ENCODE assay signal across 8 cellular contexts in genomic region chr2:48601349-48601748, GRCh38. TPM values are rescaled to one million over a fixed set of nuclear protein-coding genes. Genes with fewer than 3 reads are reported as not detected.
DNase-seq lines count a peak whose midpoint lies in the region; ATAC-seq and TF ChIP-seq lines count a peak whose summit lies in the region.

No MANE protein-coding gene starts in this region.

- peak overlapping the region; percentile 53 for H4K5ac ChIP-seq in IMR-90 (ENCODE audit: low read depth, low read length)

- H3K4me2 ChIP-seq in IMR-90 (ENCODE audit: low read depth, low read length) = no peak overlapping the region

- peak; percentile 69 for ATAC-seq in IMR-90 (ENCODE audit: low read depth)
- ATAC-seq in WTC11 = peak; percentile 94
- peak; percentile 92 for ATAC-seq in left lung
- ATAC-seq in HG03097 (IDR thresholded peaks at IDR 0.05; ENCODE audit: low FRiP score, unreplicated experiment) = no peak

- peak overlapping the region; percentile 79 for H2BK20ac ChIP-seq in IMR-90 (ENCODE audit: low read depth, low read length)

- no peaks in the 10 kb centered on the region for H3K9me3 ChIP-seq in IMR-90 (ENCODE audit: control insufficient read depth, insufficient read depth, low read length)
- no peaks in the 10 kb centered on the region for H3K9me3 ChIP-seq in left lung
- H3K9me3 ChIP-seq in stomach = no peaks in the 10 kb centered on the region

- H2AK9ac ChIP-seq in IMR-90 (replicated peaks; ENCODE audit: low read depth, low read length, poor library complexity) = no peak overlapping the region

- H4K91ac ChIP-seq in IMR-90 (ENCODE audit: insufficient read depth, low read depth, low read length) = peak overlapping the region; percentile 66; the same call in 1 of the 2 replicates

- H3K27me3 ChIP-seq in IMR-90 (ENCODE audit: control insufficient read depth, insufficient read depth, low read length) (no peaks in the 10 kb centered on the region), left lung (no peaks in the 10 kb centered on the region), stomach (no peaks in the 10 kb centered on the region)

- POLR2A ChIA-PET in activated CD4-positive, alpha-beta memory T cell treated with anti-CD3 and anti-CD28 coated beads for 36 hours (lab: Charles Lee) = no interaction called here
- POLR2A ChIA-PET in activated CD4-positive, alpha-beta memory T cell treated with anti-CD3 and anti-CD28 coated beads, Interleukin-2, amount 10 ng/mL, durations not matched to agents 7 days and 5 days (lab: Charles Lee) = no interaction called here
- POLR2A ChIA-PET in IMR-90 (lab: Charles Lee; ENCODE audit: unreplicated experiment) = no interaction called here
- POLR2A ChIA-PET in WTC11 (lab: Charles Lee) = no interaction called here

- H2BK120ac ChIP-seq in IMR-90 (ENCODE audit: low read depth, low read length) = peak overlapping the region; percentile 74

- H3K4me1 ChIP-seq in IMR-90 (ENCODE audit: control insufficient read depth, insufficient read depth, low read length) (peaks cover 7% of the 10 kb centered on the region), left lung (no peaks in the 10 kb centered on the region), stomach (peaks cover 0 to 10% (median 2%) of the 10 kb centered on the region in 4 donors)

- H3K36me3 Mint-ChIP-seq in activated CD4-positive, alpha-beta memory T cell treated with anti-CD3 and anti-CD28 coated beads for 36 hours = no peaks in the 10 kb centered on the region
- no peaks in the 10 kb centered on the region for H3K36me3 Mint-ChIP-seq in activated CD4-positive, alpha-beta memory T cell treated with anti-CD3 and anti-CD28 coated beads, Interleukin-2, amount 10 ng/mL, durations not matched to agents 7 days and 5 days (ENCODE audit: low read depth)
- H3K36me3 Mint-ChIP-seq in WTC11 = no peaks in the 10 kb centered on the region

- TF ChIP-seq CTCF in IMR-90 (conservative IDR thresholded peaks at IDR 0.05; ENCODE audit: low read depth, low read length) (peak; percentile 60), WTC11 (IDR thresholded peaks at IDR 0.05) (peak; percentile 48; the same call in 1 of the 2 replicates), left lung (IDR thresholded peaks at IDR 0.05) (no peak), stomach (IDR thresholded peaks at IDR 0.05) (no peak)

- H3K27ac Mint-ChIP-seq in activated CD4-positive, alpha-beta memory T cell treated with anti-CD3 and anti-CD28 coated beads for 36 hours = no peak overlapping the region
- H3K27ac Mint-ChIP-seq in activated CD4-positive, alpha-beta memory T cell treated with anti-CD3 and anti-CD28 coated beads, Interleukin-2, amount 10 ng/mL, durations not matched to agents 7 days and 5 days = no peak overlapping the region
- no peak overlapping the region for H3K27ac Mint-ChIP-seq in WTC11

- TF ChIP-seq POLR2A in IMR-90 (IDR thresholded peaks at IDR 0.05; ENCODE audit: low read depth, low read length) (no peak), stomach (IDR thresholded peaks at IDR 0.05) (no peak)

- peak overlapping the region; percentile 55; the same call in 1 of the 2 replicates for H3K27ac ChIP-seq in IMR-90 (ENCODE audit: insufficient read depth, low read length)
- H3K27ac ChIP-seq in left lung = no peak overlapping the region
- no peak overlapping the region for H3K27ac ChIP-seq in stomach

- H2BK5ac ChIP-seq in IMR-90 (ENCODE audit: low read depth, low read length, poor library complexity, severe bottlenecking) = peak overlapping the region; percentile 83

- H2AFZ ChIP-seq in IMR-90 (replicated peaks; ENCODE audit: low read length, poor library complexity) = peak overlapping the region; percentile 47

- intact Hi-C loops in activated CD4-positive, alpha-beta memory T cell treated with anti-CD3 and anti-CD28 coated beads for 36 hours (cut with micrococcal nuclease) = loop anchor here (5.0 kb wide), 3 partner anchors 346 to 1891 kb away; no protein-coding TSS in a partner anchor
- intact Hi-C loops in IMR-90 (cut with micrococcal nuclease) (loop anchor here (2.0 to 5.0 kb wide), 8 partner anchors 91 to 1891 kb away; no protein-coding TSS in a partner anchor), left lung (cut with DNase I) (loop anchor here in 1 of 2 donors (10.0 kb wide), 1 partner anchor 343 kb away; no protein-coding TSS in a partner anchor), stomach (cut with DNase I; ENCODE audit: low total_unique reads) (no loop called here)

- dilution Hi-C loops in IMR-90 (cut with HindIII; ENCODE audit: low sequenced_read_pairs, unreplicated experiment) = no loop called here

- peak overlapping the region; percentile 29; the same call in 1 of the 2 replicates for H3K18ac ChIP-seq in IMR-90 (ENCODE audit: low read depth, low read length)

- CTCF ChIA-PET in activated CD4-positive, alpha-beta memory T cell treated with anti-CD3 and anti-CD28 coated beads for 36 hours (lab: Charles Lee) = interaction anchor here (1.6 kb wide), 1 partner anchor 16 kb away, joined by 5 read pairs; the partner anchor contains the start of gene GTF2A1L
- CTCF ChIA-PET in activated CD4-positive, alpha-beta memory T cell treated with anti-CD3 and anti-CD28 coated beads, Interleukin-2, amount 10 ng/mL, durations not matched to agents 7 days and 5 days (lab: Charles Lee) = no interaction called here
- CTCF ChIA-PET in IMR-90 (lab: Yijun Ruan, JAX) = interaction anchor here (1.4 kb wide), 1 partner anchor 127 kb away, joined by 3 read pairs; no protein-coding TSS in a partner anchor
- CTCF ChIA-PET in WTC11 (lab: Charles Lee) = interaction anchor here (1.7 kb wide), 1 partner anchor 243 kb away, joined by 3 read pairs; no protein-coding TSS in a partner anchor

- H3K14ac ChIP-seq in IMR-90 (replicated peaks; ENCODE audit: low read depth, low read length) = no peak overlapping the region

- H4K8ac ChIP-seq in IMR-90 (ENCODE audit: low read depth in 2 of 2, low read length in 2 of 2) = peak overlapping the region; percentile 24 to 72; a peak in 1 of 4 replicates

- no peak overlapping the region for H3K4me3 Mint-ChIP-seq in activated CD4-positive, alpha-beta memory T cell treated with anti-CD3 and anti-CD28 coated beads for 36 hours
- no peak overlapping the region for H3K4me3 Mint-ChIP-seq in activated CD4-positive, alpha-beta memory T cell treated with anti-CD3 and anti-CD28 coated beads, Interleukin-2, amount 10 ng/mL, durations not matched to agents 7 days and 5 days
- H3K4me3 Mint-ChIP-seq in WTC11 = no peak overlapping the region

- in situ Hi-C loops in IMR-90 (cut with MboI; ENCODE audit: low sequenced_read_pairs) = loop anchor here (5.0 to 10.0 kb wide), 2 partner anchors 343 to 1891 kb away; no protein-coding TSS in a partner anchor

- peak overlapping the region; percentile 51 for H3K4ac ChIP-seq in IMR-90 (ENCODE audit: low read depth, low read length)

- H2AK5ac ChIP-seq in IMR-90 (ENCODE audit: low read depth, low read length) = 0 out of 2 replicates have a peak overlapping the region, but pooled peaks have one; percentile 10

- TF ChIP-seq RAD21 in IMR-90 (IDR thresholded peaks at IDR 0.05; ENCODE audit: low read length) = peak; percentile 65

- peaks cover 4% of the 10 kb centered on the region for H3K27me3 Mint-ChIP-seq in activated CD4-positive, alpha-beta memory T cell treated with anti-CD3 and anti-CD28 coated beads for 36 hours
- H3K27me3 Mint-ChIP-seq in activated CD4-positive, alpha-beta memory T cell treated with anti-CD3 and anti-CD28 coated beads, Interleukin-2, amount 10 ng/mL, durations not matched to agents 7 days and 5 days = no peaks in the 10 kb centered on the region
- no peaks in the 10 kb centered on the region for H3K27me3 Mint-ChIP-seq in WTC11 (ENCODE audit: low read depth)

- peak overlapping the region; percentile 59; the same call in 1 of the 3 replicates for H2BK15ac ChIP-seq in IMR-90 (ENCODE audit: low read depth, low read length)

- H3K56ac ChIP-seq in IMR-90 (ENCODE audit: extremely low read depth, insufficient read depth, low read length) = no peak overlapping the region

- no peaks in the 10 kb centered on the region for H3K9me1 ChIP-seq in IMR-90 (ENCODE audit: insufficient read depth, low read length)

- peaks cover 3% of the 10 kb centered on the region; the same call in 1 of the 2 replicates for H3K36me3 ChIP-seq in IMR-90 (ENCODE audit: control insufficient read depth, insufficient read depth, low read length)
- H3K36me3 ChIP-seq in left lung = no peaks in the 10 kb centered on the region
- H3K36me3 ChIP-seq in stomach = peaks cover 0 to 29% (median 13%) of the 10 kb centered on the region in 4 donors

- WGBS in IMR-90 (ENCODE audit: extremely low coverage in 2 of 2, insufficient read length in 1 of 2), 2 experiments = 50% methylated on average over 7 of the region's 7 CpGs; no CpG with 5 or more reads in 1 of the 2 experiments
- WGBS in stomach, 5 donors = 34 to 55% (median 50%) methylated on average over 7 of the region's 7 CpGs

- H3K23ac ChIP-seq in IMR-90 (ENCODE audit: low read depth, low read length) = no peak overlapping the region

- peak; percentile 20 for DNase-seq in activated CD4-positive, alpha-beta memory T cell treated with anti-CD3 and anti-CD28 coated beads for 36 hours
- no peak for DNase-seq in activated CD4-positive, alpha-beta memory T cell treated with anti-CD3 and anti-CD28 coated beads, Interleukin-2, amount 10 ng/mL, durations not matched to agents 7 days and 5 days
- DNase-seq in IMR-90 (peak; percentile 41), WTC11 (ENCODE audit: low spot score) (peak; percentile 59), left lung (no peak), dedifferentiated amniotic fluid mesenchymal stem cell (ENCODE audit: extremely low spot score) (no peak), stomach (no peak)

- TF ChIP-seq EP300 in stomach (IDR thresholded peaks at IDR 0.05) = no peak

- no peaks in the 10 kb centered on the region for H3K4me1 Mint-ChIP-seq in activated CD4-positive, alpha-beta memory T cell treated with anti-CD3 and anti-CD28 coated beads for 36 hours (ENCODE audit: low read depth)
- H3K4me1 Mint-ChIP-seq in activated CD4-positive, alpha-beta memory T cell treated with anti-CD3 and anti-CD28 coated beads, Interleukin-2, amount 10 ng/mL, durations not matched to agents 7 days and 5 days = no peaks in the 10 kb centered on the region
- H3K4me1 Mint-ChIP-seq in WTC11 = no peaks in the 10 kb centered on the region; the same call in 1 of the 2 replicates

- H3K9ac ChIP-seq in IMR-90 (ENCODE audit: low read depth, low read length) = no peak overlapping the region

- H3K9me3 Mint-ChIP-seq in activated CD4-positive, alpha-beta memory T cell treated with anti-CD3 and anti-CD28 coated beads for 36 hours = no peaks in the 10 kb centered on the region
- no peaks in the 10 kb centered on the region for H3K9me3 Mint-ChIP-seq in activated CD4-positive, alpha-beta memory T cell treated with anti-CD3 and anti-CD28 coated beads, Interleukin-2, amount 10 ng/mL, durations not matched to agents 7 days and 5 days
- no peaks in the 10 kb centered on the region for H3K9me3 Mint-ChIP-seq in WTC11

- no peaks in the 10 kb centered on the region for H3K79me1 ChIP-seq in IMR-90 (ENCODE audit: low read depth in 1 of 2, low read length in 2 of 2)

- H4K20me1 ChIP-seq in IMR-90 (ENCODE audit: insufficient read depth, low read length) = no peaks in the 10 kb centered on the region

- no TSS peak for BruUV-seq in IMR-90 (replicated peaks; lab: Mats Ljungman, UMichigan)

- H3K4me3 ChIP-seq in IMR-90 (ENCODE audit: insufficient read depth, low read depth, low read length) (no peak overlapping the region), left lung (no peak overlapping the region), stomach (no peak overlapping the region)

RNA-seq across cellular contexts. Expression of gene GTF2A1L, which starts 16.3 kb away (rescaled TPM):
- not detected for total RNA-seq in activated CD4-positive, alpha-beta memory T cell treated with anti-CD3 and anti-CD28 coated beads for 36 hours
- total RNA-seq in activated CD4-positive, alpha-beta memory T cell treated with anti-CD3 and anti-CD28 coated beads, Interleukin-2, amount 10 ng/mL, durations not matched to agents 7 days and 5 days = not detected
- total RNA-seq in IMR-90 (2012; rRNA removed) = not detected in 2 replicates
- polyA plus RNA-seq in IMR-90 (2012; rRNA removed) = not detected in 2 replicates
- not detected in 2 replicates for polyA plus RNA-seq in IMR-90 (2012; cell fraction: cytosol; rRNA removed)
- polyA plus RNA-seq in IMR-90 (2012; cell fraction: nucleus; rRNA removed; ENCODE audit: low replicate concordance) = 0.30 TPM in 1 of 2 replicates, not detected in the other
- total RNA-seq in WTC11 (2021) = not detected in 3 replicates
- under 1 TPM in 1 of 2 donors, not detected in 1; 0.34 TPM for total RNA-seq in left lung
- 100 to 1,000 TPM in 1 of 5 donors, 10 to 100 TPM in 1, 1 to 10 TPM in 2, not detected in 1; 2.2 to 306 (median 12.8) TPM for total RNA-seq in stomach
- 1 to 10 TPM in 2 of 3 donors, not detected in 1; 1.8 to 2.4 TPM for polyA plus RNA-seq in stomach

Comparison
In these comparisons a context has a peak if more than half of its experiments do, and no peak if none do; other contexts are left out.
1. DNase-seq: peak in activated CD4-positive, alpha-beta memory T cell treated with anti-CD3 and anti-CD28 coated beads for 36 hours (single experiment), IMR-90 (single experiment) and WTC11 (single experiment); none in activated CD4-positive, alpha-beta memory T cell treated with anti-CD3 and anti-CD28 coated beads, Interleukin-2, amount 10 ng/mL, durations not matched to agents 7 days and 5 days (single experiment), left lung (0 of 2), dedifferentiated amniotic fluid mesenchymal stem cell (single experiment) and stomach (single experiment).
2. CTCF ChIP-seq: peak in IMR-90 (single experiment) and WTC11 (single experiment); none in left lung (0 of 2) and stomach (0 of 7).